In the genomic region with DNA sequence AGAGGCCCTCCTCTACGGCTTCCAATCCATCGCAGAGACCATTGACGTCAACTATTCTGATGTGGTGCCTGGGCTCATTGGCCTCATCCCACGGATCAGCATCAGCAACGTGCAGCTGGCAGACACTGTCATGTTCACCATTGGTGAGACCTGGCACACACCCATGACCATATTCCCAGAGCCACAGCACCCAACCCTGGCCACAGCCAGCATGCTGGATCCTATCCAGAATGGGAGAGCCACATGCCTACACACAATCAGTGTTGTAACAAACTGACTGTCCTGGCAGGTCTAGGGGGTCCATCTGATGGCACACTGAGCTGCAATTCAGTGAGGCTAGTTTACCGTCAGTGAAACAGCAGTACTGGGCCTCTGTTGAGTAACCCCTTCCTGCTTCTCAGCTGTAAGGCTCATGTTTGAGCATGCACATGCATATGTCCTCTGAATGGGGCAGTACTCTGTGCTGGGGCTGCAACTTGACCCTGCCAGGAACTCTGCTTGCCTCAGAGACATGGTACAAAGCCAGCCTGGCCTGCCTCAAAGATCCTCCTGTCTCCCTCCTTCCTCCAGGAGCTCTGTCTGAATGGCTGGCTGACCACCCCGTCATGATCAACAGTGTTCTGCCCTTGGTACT, we compare ENCODE assay signal across 25 cellular contexts. TPM values are rescaled to one million over a fixed set of nuclear protein-coding genes. Genes with fewer than 3 reads are reported as not detected.
DNase-seq lines count a peak whose midpoint lies in the region; ATAC-seq and TF ChIP-seq lines count a peak whose summit lies in the region.
"Had no signal": no experiment of that assay in that cellular context is flagged by ENCODE, and none has a peak within 500 bp of the region (broad histone marks: within the 10 kb centered on the region; RNA-seq: fewer than 3 reads in every experiment).

No MANE protein-coding gene starts in this region.

- H3K9me3 Mint-ChIP-seq in neural crest cell, result no peaks in the 10 kb centered on the region
- H3K9me3 Mint-ChIP-seq in chondrocyte (ENCODE audit: low read depth), result no peaks in the 10 kb centered on the region
- H3K9me3 Mint-ChIP-seq: HFFc6 had no signal

- H3K36me3 Mint-ChIP-seq in neural crest cell (ENCODE audit: low read depth), result peaks cover 5% of the 10 kb centered on the region
- peaks cover 27% of the 10 kb centered on the region for H3K36me3 Mint-ChIP-seq in chondrocyte (ENCODE audit: low read depth)

- no peaks in the 10 kb centered on the region for H3K4me1 ChIP-seq in RWPE2 (ENCODE audit: insufficient read depth, poor library complexity, severe bottlenecking)
- H3K4me1 ChIP-seq: A549 had no signal

- H3K4me3 ChIP-seq in RWPE2 (ENCODE audit: severe bottlenecking) (no peak overlapping the region), dorsolateral prefrontal cortex (no peak overlapping the region)
- H3K4me3 ChIP-seq: A549 had no signal

- H3K36me3 ChIP-seq in RWPE2 (ENCODE audit: low read depth), result peaks cover 15% of the 10 kb centered on the region

- H3K27ac Mint-ChIP-seq in neural crest cell (ENCODE audit: unreplicated experiment) (peak overlapping the region; percentile 52), chondrocyte (ENCODE audit: unreplicated experiment) (no peak overlapping the region)
- H3K27ac Mint-ChIP-seq: B cell, HFFc6 had no signal

- H3K27ac ChIP-seq in RWPE2 (ENCODE audit: poor library complexity, severe bottlenecking), result no peak overlapping the region
- peak overlapping the region; percentile 24 to 100 (median 98) for H3K27ac ChIP-seq in dorsolateral prefrontal cortex
- peak overlapping the region; percentile 98 for H3K27ac ChIP-seq in substantia nigra (ENCODE audit: low read depth, low read length, poor library complexity, severe bottlenecking)
- H3K27ac ChIP-seq: A549, HL-60, KMS-11 had no signal

- H3K4me3 Mint-ChIP-seq in neural crest cell (no peak overlapping the region), chondrocyte (ENCODE audit: unreplicated experiment) (no peak overlapping the region)
- H3K4me3 Mint-ChIP-seq: B cell, CD14-positive monocyte, HFFc6 had no signal

- DNase-seq in RWPE2 (ENCODE audit: low spot score) (no peak), dorsolateral prefrontal cortex (no peak), neural crest cell (ENCODE audit: low read depth, low spot score) (no peak), substantia nigra (lab: John Stamatoyannopoulos, UW) (peak in 2 of 49 donors; percentile 18 to 29), chondrocyte (ENCODE audit: low spot score) (no peak)
- DNase-seq: DMS53, GDM1, H7, HFFc6, NCI-H1105 treated with DMSO at 0.1 percent for 48 hours, NCI-H2081, NCI-H2171, NCI-H345, NCI-H524 treated with DMSO at 0.1 percent for 48 hours, OCI-M1, Right ventricle myocardium superior had no signal

- H3K27me3 Mint-ChIP-seq in neural crest cell (ENCODE audit: low read depth) (no peaks in the 10 kb centered on the region), chondrocyte (ENCODE audit: low read depth) (no peaks in the 10 kb centered on the region)
- H3K27me3 Mint-ChIP-seq: B cell had no signal

- no peak for TF ChIP-seq CTCF in RWPE2 (IDR thresholded peaks at IDR 0.05; ENCODE audit: poor library complexity, severe bottlenecking)
- no peak for TF ChIP-seq CTCF in dorsolateral prefrontal cortex (IDR thresholded peaks at IDR 0.05 in 54 of 56, conservative IDR thresholded peaks at IDR 0.05 in 2 of 56; ENCODE audit: low read depth in 1 of 56, partially characterized antibody in 56 of 56)
- no peak for TF ChIP-seq CTCF in neural crest cell (conservative IDR thresholded peaks at IDR 0.05)
- no peak for TF ChIP-seq CTCF in chondrocyte (IDR thresholded peaks at IDR 0.05)

- peak; percentile 56 for ATAC-seq in RWPE2 (ENCODE audit: low read depth)
- no peak for ATAC-seq in GM18867 (IDR thresholded peaks at IDR 0.05; ENCODE audit: unreplicated experiment)
- no peak for ATAC-seq in HG03039 (IDR thresholded peaks at IDR 0.05; ENCODE audit: unreplicated experiment)
- no peak for ATAC-seq in GM18870 (IDR thresholded peaks at IDR 0.05; ENCODE audit: unreplicated experiment)
- ATAC-seq: A549 had no signal

- H3K4me1 Mint-ChIP-seq in neural crest cell, result no peaks in the 10 kb centered on the region
- H3K4me1 Mint-ChIP-seq in chondrocyte (ENCODE audit: low read depth), result no peaks in the 10 kb centered on the region
- H3K4me1 Mint-ChIP-seq: B cell, CD14-positive monocyte had no signal

- no peaks in the 10 kb centered on the region for H3K9me3 ChIP-seq in RWPE2 (ENCODE audit: severe bottlenecking)
- H3K9me3 ChIP-seq: A549 had no signal

- no peaks in the 10 kb centered on the region for H3K27me3 ChIP-seq in RWPE2 (ENCODE audit: insufficient read depth, poor library complexity, severe bottlenecking)
- no peaks in the 10 kb centered on the region for H3K27me3 ChIP-seq in dorsolateral prefrontal cortex

- intact Hi-C loops in dorsolateral prefrontal cortex (cut with DNase I), result no loop called here

RNA-seq across cellular contexts. Expression of gene IPO13, which starts 10.8 kb away (rescaled TPM):
- total RNA-seq in dorsolateral prefrontal cortex (100 to 1,000 TPM in 51 of 120 experiments, 10 to 100 TPM in 69; 48.0 to 243 (median 94.5) TPM), neural crest cell (37.7 and 44.1 TPM in 2 replicates), chondrocyte (33.4 to 39.2 TPM (median 38.8 TPM) in 3 replicates)

RNA-seq across cellular contexts. Expression of gene DPH2, which starts 12.3 kb away (rescaled TPM):
- 10 to 100 TPM; 12.0 to 31.1 (median 20.7) TPM for total RNA-seq in dorsolateral prefrontal cortex
- 32.7 and 34.4 TPM in 2 replicates for total RNA-seq in neural crest cell
- 22.2 to 27.3 TPM (median 22.4 TPM) in 3 replicates for total RNA-seq in chondrocyte

RNA-seq across cellular contexts. Expression of gene ATP6V0B, which starts 17.2 kb away (rescaled TPM):
- total RNA-seq in dorsolateral prefrontal cortex (100 to 1,000 TPM; 112 to 276 (median 202) TPM), neural crest cell (125 and 129 TPM in 2 replicates), chondrocyte (112 to 123 TPM (median 122 TPM) in 3 replicates)

RNA-seq across cellular contexts. Expression of gene B4GALT2, which starts 21.5 kb away (rescaled TPM):
- total RNA-seq in dorsolateral prefrontal cortex (10 to 100 TPM; 33.5 to 97.8 (median 48.8) TPM), neural crest cell (88.7 and 91.8 TPM in 2 replicates), chondrocyte (94.8 to 109 TPM (median 99.4 TPM) in 3 replicates)

RNA-seq across cellular contexts. Expression of gene ARTN, which starts 23.9 kb away (rescaled TPM):
- total RNA-seq in dorsolateral prefrontal cortex (1 to 10 TPM in 86 of 120 experiments, under 1 TPM in 30, not detected in 4; 0.28 to 6.5 (median 1.4) TPM), neural crest cell (0.89 and 1.0 TPM in 2 replicates), chondrocyte (0.50 to 1.6 TPM (median 0.69 TPM) in 3 replicates)
- total RNA-seq: Right ventricle myocardium superior, SK-MEL-5 had no signal
